8 cellular contexts compared by ENCODE assay signal in the genomic region with DNA sequence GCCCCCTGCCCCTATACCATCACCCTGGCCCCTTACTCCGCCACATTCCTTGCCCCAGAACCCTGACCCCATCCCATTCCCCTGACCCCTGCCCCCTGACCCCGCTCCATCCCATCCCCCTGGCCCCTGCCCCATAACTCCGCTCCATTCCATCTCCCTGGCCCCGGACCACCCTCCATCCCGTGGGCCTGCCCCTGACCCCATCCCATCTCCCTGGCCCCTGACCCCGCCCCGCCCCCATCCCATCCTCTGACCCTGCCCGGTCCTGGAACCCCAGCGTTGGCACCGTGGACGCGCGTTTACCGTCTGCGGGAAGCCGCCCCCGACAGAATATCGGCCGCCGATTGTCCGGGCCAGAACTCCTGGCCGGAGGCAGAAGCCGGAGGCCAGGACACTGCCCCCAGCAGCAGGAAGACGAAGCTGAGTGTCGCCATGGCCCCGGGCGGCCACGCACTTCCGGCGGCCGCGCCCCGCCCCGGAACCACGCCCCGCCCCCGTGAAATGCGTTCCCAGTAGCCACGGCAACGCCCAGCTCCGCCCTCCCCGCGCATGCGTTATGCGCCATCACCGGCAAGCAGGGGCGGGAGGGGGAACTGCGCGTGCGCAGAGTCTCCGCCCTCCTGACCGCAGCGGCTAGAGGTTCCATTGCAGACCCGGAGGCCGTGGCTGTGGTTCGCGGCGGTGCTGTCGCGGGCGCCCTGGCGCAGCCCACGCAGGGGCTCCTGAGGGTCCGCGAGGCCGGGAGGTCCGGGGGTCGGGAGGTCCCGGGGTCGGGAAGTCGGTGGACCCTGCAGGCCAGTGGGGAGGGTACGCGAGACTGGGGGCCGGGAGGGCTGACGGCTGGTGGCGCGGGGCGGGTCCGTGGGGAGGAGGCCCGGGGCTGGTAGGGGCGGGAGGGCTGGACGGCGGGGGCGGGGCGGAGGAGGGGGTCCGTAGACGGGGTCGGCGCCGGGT. TPM values are rescaled to one million over a fixed set of nuclear protein-coding genes. Genes with fewer than 3 reads are reported as not detected.
DNase-seq lines count a peak whose midpoint lies in the region; ATAC-seq and TF ChIP-seq lines count a peak whose summit lies in the region.

A gene with protein sequence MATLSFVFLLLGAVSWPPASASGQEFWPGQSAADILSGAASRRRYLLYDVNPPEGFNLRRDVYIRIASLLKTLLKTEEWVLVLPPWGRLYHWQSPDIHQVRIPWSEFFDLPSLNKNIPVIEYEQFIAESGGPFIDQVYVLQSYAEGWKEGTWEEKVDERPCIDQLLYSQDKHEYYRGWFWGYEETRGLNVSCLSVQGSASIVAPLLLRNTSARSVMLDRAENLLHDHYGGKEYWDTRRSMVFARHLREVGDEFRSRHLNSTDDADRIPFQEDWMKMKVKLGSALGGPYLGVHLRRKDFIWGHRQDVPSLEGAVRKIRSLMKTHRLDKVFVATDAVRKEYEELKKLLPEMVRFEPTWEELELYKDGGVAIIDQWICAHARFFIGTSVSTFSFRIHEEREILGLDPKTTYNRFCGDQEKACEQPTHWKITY (minus strand): TSS at position 458 of the 954 bp plus-strand sequence. CDS start 24 bp downstream, at position 434.

- H3K4me3 ChIP-seq in WI38 (ENCODE audit: low read depth, low read length) (peak within 1 kb of the TSS; percentile 75), breast epithelium (peak within 1 kb of the TSS; percentile 65 to 85 (median 75)), iPS-20b (ENCODE audit: low read length) (peak within 1 kb of the TSS; percentile 81), skin epidermis (peak within 1 kb of the TSS; percentile 50 to 93 (median 78))

- ATAC-seq in GM19023 (IDR thresholded peaks at IDR 0.05; ENCODE audit: unreplicated experiment) (peak; percentile 85), HG03175 (IDR thresholded peaks at IDR 0.05; ENCODE audit: unreplicated experiment) (peak; percentile 68)

- DNase-seq in AG08395 (ENCODE audit: low spot score) (peak; percentile 100), NCI-H226 (peak; percentile 84), breast epithelium (ENCODE audit: low spot score in 2 of 2) (peak; percentile 94 to 99)

- intact Hi-C loops in breast epithelium (cut with DNase I; ENCODE audit: low total_unique reads): loop anchor here (5.0 kb wide), 1 partner anchor 805 kb away; no protein-coding TSS in a partner anchor

- H3K36me3 ChIP-seq in breast epithelium (peaks cover 5% of the 10 kb centered on the region), iPS-20b (ENCODE audit: insufficient read depth, low read depth, low read length) (peaks cover 32% of the 10 kb centered on the region)

- H3K9me3 ChIP-seq in breast epithelium (no peaks in the 10 kb centered on the region), iPS-20b (ENCODE audit: insufficient read depth, low read depth, low read length) (no peaks in the 10 kb centered on the region)

- H3K27ac ChIP-seq in breast epithelium: peak within 1 kb of the TSS; percentile 86
- no peak within 1 kb of the TSS for H3K27ac ChIP-seq in iPS-20b (ENCODE audit: low read length)
- H3K27ac ChIP-seq in skin epidermis: peak within 1 kb of the TSS; percentile 37 to 91 (median 83)

- TF ChIP-seq POLR2A in breast epithelium (IDR thresholded peaks at IDR 0.05): no peak

- TF ChIP-seq CTCF in WI38 (IDR thresholded peaks at IDR 0.05; ENCODE audit: low read depth, low read length) (no peak), breast epithelium (IDR thresholded peaks at IDR 0.05) (no peak)

- peaks cover 8 to 9% of the 10 kb centered on the region in 2 donors for H3K4me1 ChIP-seq in breast epithelium
- peaks cover 2% of the 10 kb centered on the region; the same call in 1 of the 2 replicates for H3K4me1 ChIP-seq in iPS-20b (ENCODE audit: insufficient read depth, low read length)

- H3K27me3 ChIP-seq in breast epithelium: no peaks in the 10 kb centered on the region
- H3K27me3 ChIP-seq in iPS-20b (ENCODE audit: insufficient read depth, low read length): no peaks in the 10 kb centered on the region

- H3K9ac ChIP-seq in iPS-20b (ENCODE audit: low read depth, low read length): peak within 1 kb of the TSS; percentile 76; the same call in 1 of the 2 replicates

RNA-seq across cellular contexts. Expression of the gene that starts here (rescaled TPM):
- 10 to 100 TPM; 20.0 to 22.9 (median 22.1) TPM for total RNA-seq in breast epithelium
